9 cellular contexts compared by ENCODE assay signal in genomic region chr12:95726903-95727302, GRCh38.
"Had no signal": no experiment of that assay in that cellular context is flagged by ENCODE, and none has a peak within 500 bp of the region (broad histone marks: within the 10 kb centered on the region; RNA-seq: fewer than 3 reads in every experiment).

No MANE protein-coding gene starts in this region.

- ATAC-seq: HepG2 had no signal

- H3K9ac ChIP-seq: KMS-11 had no signal

- H3K4me2 ChIP-seq: KMS-11 had no signal

- H3K27ac ChIP-seq: HL-60, KMS-11 had no signal

- H3K27ac Mint-ChIP-seq: IgD-negative memory B cell had no signal

- DNase-seq: IMR-90, Karpas-422, KBM-7, KG1 had no signal

- FAIRE-seq: HepG2, HTR-8/SVneo had no signal

- H3K36me3 Mint-ChIP-seq: IgD-negative memory B cell had no signal
